In genomic region chr3:196198771-196199753, GRCh38 we compare ENCODE assay signal across 14 cellular contexts. TPM values are rescaled to one million over a fixed set of nuclear protein-coding genes. Genes with fewer than 3 reads are reported as not detected.
DNase-seq lines count a peak whose midpoint lies in the region; ATAC-seq and TF ChIP-seq lines count a peak whose summit lies in the region.
"Had no signal": no experiment of that assay in that cellular context is flagged by ENCODE, and none has a peak within 500 bp of the region (broad histone marks: within the 10 kb centered on the region; RNA-seq: fewer than 3 reads in every experiment).

No MANE protein-coding gene starts in this region.

- TF ChIP-seq CTCF in AG09309 (IDR thresholded peaks at IDR 0.05; ENCODE audit: control insufficient read depth, insufficient read depth, low read depth, low read length, missing control alignments) (peak; percentile 30), H9 (conservative IDR thresholded peaks at IDR 0.05) (peak; percentile 49), SK-N-SH (IDR thresholded peaks at IDR 0.05) (peak; percentile 26; the same call in 1 of the 2 replicates), GM13976 (IDR thresholded peaks at IDR 0.05; ENCODE audit: borderline replicate concordance, control extremely low read depth, extremely low read depth, insufficient read depth, missing control alignments) (no peak)

- no peak overlapping the region for H2BK12ac ChIP-seq in H9 (ENCODE audit: insufficient read length, low read depth, low read length)

- H3K23ac ChIP-seq in H9 (ENCODE audit: insufficient read length, low read depth, low read length), result no peak overlapping the region

- no peaks in the 10 kb centered on the region for H3F3A ChIP-seq in SK-N-SH (replicated peaks; ENCODE audit: insufficient read depth)

- H3K27me3 ChIP-seq in H9 (ENCODE audit: insufficient read depth, low read length), result no peaks in the 10 kb centered on the region
- no peaks in the 10 kb centered on the region for H3K27me3 ChIP-seq in SK-N-SH (ENCODE audit: insufficient read depth)
- no peaks in the 10 kb centered on the region for H3K27me3 ChIP-seq in MG63
- H3K27me3 ChIP-seq: neutrophil had no signal

- no peak overlapping the region for H3K9ac ChIP-seq in H9 (ENCODE audit: extremely low read depth, insufficient read length, low read length)
- no peak overlapping the region for H3K9ac ChIP-seq in SK-N-SH

- H3K9me3 Mint-ChIP-seq in H9, result no peaks in the 10 kb centered on the region
- H3K9me3 Mint-ChIP-seq: effector memory CD8-positive, alpha-beta T cell had no signal

- no peak overlapping the region for H2AK5ac ChIP-seq in H9 (ENCODE audit: insufficient read length, low read length)

- H3T11ph ChIP-seq in H9 (ENCODE audit: low read length), result no peak overlapping the region

- in situ Hi-C loops in GM13976 (cut with MboI; ENCODE audit: low sequenced_read_pairs, unreplicated experiment), result no loop called here

- no peak overlapping the region for H2BK20ac ChIP-seq in H9 (ENCODE audit: low read depth, low read length, poor library complexity, severe bottlenecking)

- H3K79me2 ChIP-seq in H9 (ENCODE audit: insufficient read depth, low read length) (no peaks in the 10 kb centered on the region), SK-N-SH (ENCODE audit: insufficient read depth) (no peaks in the 10 kb centered on the region)

- no peak overlapping the region for H3K4me3 ChIP-seq in AG09309 (ENCODE audit: control insufficient read depth, low read depth, low read length)
- no peak overlapping the region for H3K4me3 ChIP-seq in SK-N-SH (ENCODE audit: low read depth in 2 of 2, low read length in 1 of 2)
- no peak overlapping the region for H3K4me3 ChIP-seq in MG63

- H4K5ac ChIP-seq in H9 (ENCODE audit: insufficient read length, low read depth, low read length), result no peak overlapping the region

- H2BK120ac ChIP-seq in H9 (ENCODE audit: low read depth, low read length, poor library complexity, severe bottlenecking), result no peak overlapping the region

- H3K4me2 ChIP-seq in H9 (ENCODE audit: insufficient read depth, insufficient read length, low read length), result no peak overlapping the region
- H3K4me2 ChIP-seq in SK-N-SH, result no peak overlapping the region

- H3K79me1 ChIP-seq in H9 (ENCODE audit: insufficient read depth, low read depth, low read length, poor library complexity, severe bottlenecking), result no peaks in the 10 kb centered on the region

- H3K36me3 ChIP-seq in SK-N-SH (replicated peaks in 1 of 2; ENCODE audit: control insufficient read depth in 1 of 2, insufficient read depth in 2 of 2, low read length in 1 of 2) (no peaks in the 10 kb centered on the region), MG63 (no peaks in the 10 kb centered on the region)
- H3K36me3 ChIP-seq: neutrophil had no signal

- no CpG with 5 or more reads among the region's 19 CpGs for WGBS in H9 (ENCODE audit: extremely low coverage, insufficient read length, low lambda C conversion rate)
- 90% methylated on average over 13 of the region's 19 CpGs for WGBS in SK-N-SH (ENCODE audit: low lambda C conversion rate)

- peak; percentile 43 for TF ChIP-seq RAD21 in SK-N-SH (IDR thresholded peaks at IDR 0.05; ENCODE audit: low read length)

- H4K8ac ChIP-seq in H9 (replicated peaks; ENCODE audit: insufficient read length, low read depth, low read length), result no peak overlapping the region

- H3K4me1 Mint-ChIP-seq in H9, result peaks cover 0 to 3% of the 10 kb centered on the region in 2 experiments; a peak in 1 of 4 replicates

- H3K56ac ChIP-seq in H9 (ENCODE audit: insufficient read length, low read depth, low read length), result no peak overlapping the region

- no peaks in the 10 kb centered on the region for H3K36me3 Mint-ChIP-seq in H9 (ENCODE audit: insufficient read depth in 1 of 3, low read depth in 3 of 3)
- H3K36me3 Mint-ChIP-seq: activated naive CD8-positive, alpha-beta T cell had no signal

- CTCF ChIA-PET in SK-N-SH (lab: Yijun Ruan, JAX), result interaction anchor here (0.7 to 13.7 kb wide), 4 partner anchors 119 to 154 kb away, joined by 3 to 258 read pairs (median 4); no protein-coding TSS in a partner anchor

- H3K4me3 Mint-ChIP-seq in H9, result no peak overlapping the region; a peak in 1 of 5 replicates
- H3K4me3 Mint-ChIP-seq: activated naive CD8-positive, alpha-beta T cell; effector memory CD8-positive, alpha-beta T cell had no signal

- no peak for ATAC-seq in HG03139 (IDR thresholded peaks at IDR 0.05; ENCODE audit: unreplicated experiment)
- ATAC-seq in HG02588 (IDR thresholded peaks at IDR 0.05; ENCODE audit: unreplicated experiment), result no peak
- ATAC-seq: effector memory CD8-positive, alpha-beta T cell had no signal

- POLR2A ChIA-PET in SK-N-SH (lab: Yijun Ruan, JAX), result no interaction called here

- DNase-seq in AG09309 (ENCODE audit: low read depth) (no peak), H9 (no peak), SK-N-SH (no peak), islet precursor cell (peak; percentile 53), MG63 (no peak), GM13976 (ENCODE audit: low spot score) (no peak)
- DNase-seq: activated CD4-positive, alpha-beta T cell treated with anti-CD3 and anti-CD28 coated beads for 1 hour; effector memory CD8-positive, alpha-beta T cell; NCI-H524 treated with DMSO at 0.1 percent for 48 hours had no signal

- peaks cover 4% of the 10 kb centered on the region; the same call in 1 of the 2 replicates for H3K27me3 Mint-ChIP-seq in H9 (ENCODE audit: low read depth)
- H3K27me3 Mint-ChIP-seq: activated naive CD8-positive, alpha-beta T cell; effector memory CD8-positive, alpha-beta T cell had no signal

- no peaks in the 10 kb centered on the region for H3K9me2 ChIP-seq in SK-N-SH

- H3K4ac ChIP-seq in H9 (ENCODE audit: low read depth, low read length), result no peak overlapping the region

- H3K4me1 ChIP-seq in H9 (ENCODE audit: insufficient read depth, low read length) (no peaks in the 10 kb centered on the region), SK-N-SH (ENCODE audit: control insufficient read depth in 1 of 2, insufficient read depth in 2 of 2, low read depth in 1 of 2, low read length in 1 of 2) (peaks cover 0 to 6% of the 10 kb centered on the region in 2 experiments; a peak in 1 of 4 replicates)

- H3K23me2 ChIP-seq in H9 (ENCODE audit: insufficient read length, low read depth, low read length, poor library complexity, severe bottlenecking), result no peaks in the 10 kb centered on the region

- no peak overlapping the region for H3K18ac ChIP-seq in H9 (ENCODE audit: insufficient read length, low read depth, low read length)

- no peak for TF ChIP-seq EP300 in SK-N-SH (IDR thresholded peaks at IDR 0.05; ENCODE audit: borderline replicate concordance in 1 of 2, low read depth in 1 of 2, low read length in 1 of 2)

- H2BK5ac ChIP-seq in H9 (ENCODE audit: insufficient read length, low read length), result no peak overlapping the region

- H4K20me1 ChIP-seq in H9 (ENCODE audit: control insufficient read depth, insufficient read depth, insufficient read length) (no peaks in the 10 kb centered on the region), SK-N-SH (ENCODE audit: insufficient read depth) (no peaks in the 10 kb centered on the region)

- no peak overlapping the region for H2BK15ac ChIP-seq in H9 (ENCODE audit: low read depth, low read length)

- H3K9me3 ChIP-seq in H9 (ENCODE audit: control insufficient read depth, low read depth, low read length), result no peaks in the 10 kb centered on the region
- H3K9me3 ChIP-seq in SK-N-SH, result no peaks in the 10 kb centered on the region
- no peaks in the 10 kb centered on the region for H3K9me3 ChIP-seq in MG63
- H3K9me3 ChIP-seq: neutrophil had no signal

- no peak overlapping the region for H3K27ac ChIP-seq in H9 (ENCODE audit: insufficient read length, low read depth, low read length)
- no peak overlapping the region for H3K27ac ChIP-seq in SK-N-SH (ENCODE audit: low read depth in 2 of 2, low read length in 1 of 2)
- H3K27ac ChIP-seq: neutrophil had no signal

- H3K14ac ChIP-seq in H9 (ENCODE audit: insufficient read depth, low read length), result no peak overlapping the region

- no peak overlapping the region for H4K91ac ChIP-seq in H9 (ENCODE audit: insufficient read length, low read depth, low read length)

- peak overlapping the region in 1 of 3 experiments; percentile 71; a peak in 2 of 7 replicates for H3K27ac Mint-ChIP-seq in H9
- H3K27ac Mint-ChIP-seq: activated naive CD8-positive, alpha-beta T cell; effector memory CD8-positive, alpha-beta T cell had no signal

- H2AFZ ChIP-seq in H9 (ENCODE audit: low read length) (no peak overlapping the region), SK-N-SH (ENCODE audit: low read depth) (no peak overlapping the region)

TF ChIP-seq in SK-N-SH, 30 proteins besides CTCF, POLR2A, EP300 and RAD21 (continues in another document):
- TF ChIP-seq ELF1 (IDR thresholded peaks at IDR 0.05), result no peak

RNA-seq across cellular contexts. Expression of gene ZDHHC19, which starts 12.1 kb away (rescaled TPM):
- total RNA-seq in H9 (2021), result 1.6 and 2.2 TPM in 2 replicates
- not detected in 2 replicates for polyA plus RNA-seq in SK-N-SH (2012; rRNA removed)
- polyA plus RNA-seq in SK-N-SH (2012; cell fraction: cytosol; rRNA removed), result 0.07 TPM in 1 of 2 replicates, not detected in the other
- polyA plus RNA-seq in SK-N-SH (2012; cell fraction: nucleus; rRNA removed), result 0.35 and 0.39 TPM in 2 replicates
- total RNA-seq in MG63 (2014; rRNA removed; shearing (Covaris generic); ENCODE audit: low replicate concordance), result not detected in 2 replicates
- total RNA-seq: ureter had no signal

RNA-seq across cellular contexts. Expression of gene SLC51A, which starts 17.3 kb away (rescaled TPM):
- total RNA-seq in H9 (2021), result 5.6 and 6.5 TPM in 2 replicates
- not detected in 2 replicates for polyA plus RNA-seq in SK-N-SH (2012; rRNA removed)
- polyA plus RNA-seq in SK-N-SH (2012; cell fraction: cytosol; rRNA removed), result not detected in 2 replicates
- not detected in 2 replicates for polyA plus RNA-seq in SK-N-SH (2012; cell fraction: nucleus; rRNA removed)
- not detected in 2 replicates for total RNA-seq in MG63 (2014; rRNA removed; shearing (Covaris generic); ENCODE audit: low replicate concordance)
- total RNA-seq: ureter had no signal
